In the genomic region with DNA sequence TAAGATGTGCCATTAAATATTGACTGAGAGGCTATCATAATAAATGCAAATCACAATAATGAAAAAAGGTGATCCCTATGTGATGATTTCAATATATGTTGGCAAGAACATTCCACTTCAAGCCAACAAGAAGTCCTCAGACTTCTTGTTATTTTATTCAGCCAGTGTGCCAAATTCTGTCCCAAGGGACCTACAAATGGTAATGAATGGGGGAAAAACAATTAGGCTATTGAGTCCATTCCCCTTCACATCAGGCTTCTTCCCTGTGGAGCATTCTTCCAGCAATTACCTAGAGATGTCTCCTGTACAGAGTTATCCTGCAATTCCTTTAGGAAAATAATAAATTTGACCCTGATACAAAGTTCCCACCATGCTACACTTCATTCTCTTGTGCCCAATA, we compare ENCODE assay signal across 17 cellular contexts.
DNase-seq lines count a peak whose midpoint lies in the region; TF ChIP-seq lines count a peak whose summit lies in the region.
"Had no signal": no experiment of that assay in that cellular context is flagged by ENCODE, and none has a peak within 500 bp of the region (broad histone marks: within the 10 kb centered on the region; RNA-seq: fewer than 3 reads in every experiment).

No MANE protein-coding gene starts in this region.

- no peaks in the 10 kb centered on the region for H3K4me1 Mint-ChIP-seq in activated T-helper 1 cell treated with anti-CD3 and anti-CD28 coated beads, Interleukin-12 subunit alpha, Interleukin-12 subunit beta, Interleukin-2, Interleukin-4 antibody, amounts not matched to agents 30 ng/mL and 10 ng/mL and 1 ng/mL, durations not matched to agents 14 hours and 24 hours and 36 hours (ENCODE audit: low read depth)
- H3K4me1 Mint-ChIP-seq: B cell had no signal

- no peak overlapping the region for H2AFZ ChIP-seq in smooth muscle cell (ENCODE audit: low read depth)

- no peaks in the 10 kb centered on the region for H3K9me3 Mint-ChIP-seq in activated T-helper 1 cell treated with anti-CD3 and anti-CD28 coated beads, Interleukin-12 subunit alpha, Interleukin-12 subunit beta, Interleukin-2, Interleukin-4 antibody, amounts not matched to agents 30 ng/mL and 10 ng/mL and 1 ng/mL, durations not matched to agents 14 hours and 24 hours and 36 hours
- H3K9me3 Mint-ChIP-seq: activated CD8-positive, alpha-beta T cell treated with anti-CD3 and anti-CD28 coated beads for 36 hours; activated T-cell treated with anti-CD3 and anti-CD28 coated beads, Interleukin-2, amount 50 U/mL, for 72 hours; brain had no signal

- peak overlapping the region; percentile 30; the same call in 1 of the 2 replicates for H3K27ac ChIP-seq in SJCRH30
- H3K27ac ChIP-seq in smooth muscle cell (ENCODE audit: low read depth), result peak overlapping the region; percentile 84
- H3K27ac ChIP-seq: VCaP had no signal

- H3K9me3 ChIP-seq in SJCRH30 (replicated peaks), result no peaks in the 10 kb centered on the region
- H3K9me3 ChIP-seq in smooth muscle cell (replicated peaks; ENCODE audit: low read depth), result no peaks in the 10 kb centered on the region

- DNase-seq in DMS79 (lab: John Stamatoyannopoulos, UW), result peak; percentile 56
- DNase-seq in SJCRH30, result peak; percentile 5 to 43
- peak; percentile 32 for DNase-seq in fibroblast of the aortic adventitia (ENCODE audit: low read depth)
- DNase-seq in smooth muscle cell (lab: John Stamatoyannopoulos, UW; ENCODE audit: unreplicated experiment), result no peak
- no peak for DNase-seq in activated T-helper 1 cell treated with anti-CD3 and anti-CD28 coated beads, Interleukin-12 subunit alpha, Interleukin-12 subunit beta, Interleukin-2, Interleukin-4 antibody, amounts not matched to agents 30 ng/mL and 10 ng/mL and 1 ng/mL, durations not matched to agents 14 hours and 24 hours and 36 hours (ENCODE audit: low spot score)
- no peak for DNase-seq in nucleus accumbens (lab: John Stamatoyannopoulos, UW)
- DNase-seq in stimulated activated CD8-positive, alpha-beta memory T cell treated with anti-CD3 and anti-CD28 coated beads, Interleukin-4, amount 100 ng/mL, for 48 hours, result no peak
- DNase-seq: activated CD8-positive, alpha-beta T cell treated with anti-CD3 and anti-CD28 coated beads for 36 hours; activated T-cell treated with anti-CD3 and anti-CD28 coated beads, Interleukin-2, amount 50 U/mL, for 72 hours; DMS153; midbrain; NCI-H1930; stimulated activated CD4-positive, alpha-beta T cell treated with anti-CD3 and anti-CD28 coated beads, Interleukin-4, amount 100 ng/mL, for 1 hour had no signal

- H3K4me3 ChIP-seq in SJCRH30 (no peak overlapping the region), fibroblast of the aortic adventitia (ENCODE audit: low read depth, low read length) (no peak overlapping the region), smooth muscle cell (no peak overlapping the region)

- H3K79me2 ChIP-seq in smooth muscle cell (ENCODE audit: low read depth), result no peaks in the 10 kb centered on the region

- H3K27me3 ChIP-seq in SJCRH30 (no peaks in the 10 kb centered on the region), smooth muscle cell (ENCODE audit: low read depth) (no peaks in the 10 kb centered on the region)

- H3K4me1 ChIP-seq in SJCRH30 (peaks cover 3% of the 10 kb centered on the region; the same call in 1 of the 2 replicates), smooth muscle cell (ENCODE audit: low read depth) (peaks cover 11% of the 10 kb centered on the region)

- H3F3A ChIP-seq in smooth muscle cell (ENCODE audit: low read depth), result no peaks in the 10 kb centered on the region

- peak overlapping the region; percentile 67 for H3K4me2 ChIP-seq in smooth muscle cell

- H3K36me3 ChIP-seq in SJCRH30 (no peaks in the 10 kb centered on the region), smooth muscle cell (ENCODE audit: low read depth) (no peaks in the 10 kb centered on the region)

- intact Hi-C loops in activated T-helper 1 cell treated with anti-CD3 and anti-CD28 coated beads, Interleukin-12 subunit alpha, Interleukin-12 subunit beta, Interleukin-2, Interleukin-4 antibody, amounts not matched to agents 30 ng/mL and 10 ng/mL and 1 ng/mL, durations not matched to agents 14 hours and 24 hours and 36 hours (cut with micrococcal nuclease), result no loop called here

- H3K9ac ChIP-seq in smooth muscle cell (ENCODE audit: low read depth), result peak overlapping the region; percentile 74

- TF ChIP-seq CTCF in fibroblast of the aortic adventitia (IDR thresholded peaks at IDR 0.05; ENCODE audit: insufficient read depth, low read length) (no peak), smooth muscle cell (IDR thresholded peaks at IDR 0.05; ENCODE audit: borderline replicate concordance, insufficient read depth, poor library complexity, severe bottlenecking) (no peak)

- no peaks in the 10 kb centered on the region for H4K20me1 ChIP-seq in smooth muscle cell (ENCODE audit: low read depth)

- H3K4me3 Mint-ChIP-seq in activated T-helper 1 cell treated with anti-CD3 and anti-CD28 coated beads, Interleukin-12 subunit alpha, Interleukin-12 subunit beta, Interleukin-2, Interleukin-4 antibody, amounts not matched to agents 30 ng/mL and 10 ng/mL and 1 ng/mL, durations not matched to agents 14 hours and 24 hours and 36 hours, result no peak overlapping the region
- H3K4me3 Mint-ChIP-seq: activated CD8-positive, alpha-beta T cell treated with anti-CD3 and anti-CD28 coated beads for 36 hours; activated naive CD8-positive, alpha-beta T cell; activated T-cell treated with anti-CD3 and anti-CD28 coated beads, Interleukin-2, amount 50 U/mL, for 72 hours; B cell; brain had no signal

- H3K36me3 Mint-ChIP-seq in activated T-helper 1 cell treated with anti-CD3 and anti-CD28 coated beads, Interleukin-12 subunit alpha, Interleukin-12 subunit beta, Interleukin-2, Interleukin-4 antibody, amounts not matched to agents 30 ng/mL and 10 ng/mL and 1 ng/mL, durations not matched to agents 14 hours and 24 hours and 36 hours (ENCODE audit: low read depth), result no peaks in the 10 kb centered on the region
- H3K36me3 Mint-ChIP-seq: activated naive CD8-positive, alpha-beta T cell; brain had no signal

- H3K27me3 Mint-ChIP-seq in activated T-helper 1 cell treated with anti-CD3 and anti-CD28 coated beads, Interleukin-12 subunit alpha, Interleukin-12 subunit beta, Interleukin-2, Interleukin-4 antibody, amounts not matched to agents 30 ng/mL and 10 ng/mL and 1 ng/mL, durations not matched to agents 14 hours and 24 hours and 36 hours (ENCODE audit: insufficient read depth), result no peaks in the 10 kb centered on the region
- H3K27me3 Mint-ChIP-seq: activated CD8-positive, alpha-beta T cell treated with anti-CD3 and anti-CD28 coated beads for 36 hours; activated naive CD8-positive, alpha-beta T cell; B cell had no signal

- no peak overlapping the region for H3K27ac Mint-ChIP-seq in activated T-helper 1 cell treated with anti-CD3 and anti-CD28 coated beads, Interleukin-12 subunit alpha, Interleukin-12 subunit beta, Interleukin-2, Interleukin-4 antibody, amounts not matched to agents 30 ng/mL and 10 ng/mL and 1 ng/mL, durations not matched to agents 14 hours and 24 hours and 36 hours
- H3K27ac Mint-ChIP-seq: activated CD8-positive, alpha-beta T cell treated with anti-CD3 and anti-CD28 coated beads for 36 hours; activated naive CD8-positive, alpha-beta T cell; activated T-cell treated with anti-CD3 and anti-CD28 coated beads, Interleukin-2, amount 50 U/mL, for 72 hours; B cell had no signal

Comparison
In these comparisons a context has a peak if more than half of its experiments do, and no peak if none do; other contexts are left out.
1. DNase-seq: peak in DMS79 (single experiment), SJCRH30 (2 of 2) and fibroblast of the aortic adventitia (single experiment); none in smooth muscle cell (single experiment), activated T-helper 1 cell treated with anti-CD3 and anti-CD28 coated beads, Interleukin-12 subunit alpha, Interleukin-12 subunit beta, Interleukin-2, Interleukin-4 antibody, amounts not matched to agents 30 ng/mL and 10 ng/mL and 1 ng/mL, durations not matched to agents 14 hours and 24 hours and 36 hours (single experiment), nucleus accumbens (0 of 56) and stimulated activated CD8-positive, alpha-beta memory T cell treated with anti-CD3 and anti-CD28 coated beads, Interleukin-4, amount 100 ng/mL, for 48 hours (single experiment).